In genomic region chr1:7429290-7429689, GRCh38 we compare ENCODE assay signal across 30 cellular contexts.
"Had no signal": no experiment of that assay in that cellular context is flagged by ENCODE, and none has a peak within 500 bp of the region (broad histone marks: within the 10 kb centered on the region; RNA-seq: fewer than 3 reads in every experiment).

No MANE protein-coding gene starts in this region.

- H3K4me3 ChIP-seq: neural progenitor cell, ovary, psoas muscle, skin epidermis, smooth muscle cell, spleen, suprapubic skin, testis, tibial artery, transverse colon, upper lobe of right lung, vagina had no signal

- H3K27ac ChIP-seq: neural progenitor cell, ovary, parathyroid adenoma, psoas muscle, skin epidermis, spleen, suprapubic skin, testis, tibial artery, transverse colon, upper lobe of right lung, vagina had no signal

- H3K27me3 ChIP-seq: neural progenitor cell, ovary, spleen, suprapubic skin, testis, transverse colon, upper lobe of right lung, vagina had no signal

- H3K4me1 ChIP-seq: parathyroid adenoma, psoas muscle, suprapubic skin, testis, tibial artery, transverse colon, upper lobe of right lung had no signal

- H3K27ac Mint-ChIP-seq: naive thymus-derived CD4-positive, alpha-beta T cell; nephron; neural progenitor cell; progenitor cell of endocrine pancreas; stimulated activated memory B cell treated with anti-CD40 and anti-IgM and Interleukin-4, amounts not matched to agents 10 μg/mL and 1 μg/mL and 100 μg/mL, for 72 hours; stimulated activated naive CD8-positive, alpha-beta T cell treated with anti-CD3 and anti-CD28 coated beads, Interleukin-15, amount 100 ng/mL, for 72 hours; type B pancreatic cell had no signal

- H3K4me3 Mint-ChIP-seq: naive thymus-derived CD4-positive, alpha-beta T cell; nephron; neural progenitor cell; stimulated activated memory B cell treated with anti-CD40 and anti-IgM and Interleukin-4, amounts not matched to agents 10 μg/mL and 1 μg/mL and 100 μg/mL, for 72 hours; stimulated activated naive CD8-positive, alpha-beta T cell treated with anti-CD3 and anti-CD28 coated beads, Interleukin-15, amount 100 ng/mL, for 72 hours; type B pancreatic cell had no signal

- H3K79me2 ChIP-seq: parathyroid adenoma had no signal

- ATAC-seq: naive thymus-derived CD4-positive, alpha-beta T cell; psoas muscle; right cardiac atrium; sciatic nerve; stimulated activated memory B cell treated with anti-CD40 and anti-IgM and Interleukin-4, amounts not matched to agents 10 μg/mL and 1 μg/mL and 100 μg/mL, for 72 hours; stimulated activated naive CD8-positive, alpha-beta T cell treated with anti-CD3 and anti-CD28 coated beads, Interleukin-15, amount 100 ng/mL, for 72 hours; stimulated activated naive CD8-positive, alpha-beta T cell treated with anti-CD3 and anti-CD28 coated beads, Interleukin-15, Interleukin-2, amounts not matched to agents 100 U/mL and 50 U/mL, for 24 hours; upper lobe of right lung had no signal

- H3K9me3 Mint-ChIP-seq: nephron; neural progenitor cell; stimulated activated naive CD8-positive, alpha-beta T cell treated with anti-CD3 and anti-CD28 coated beads, Interleukin-15, amount 100 ng/mL, for 72 hours; type B pancreatic cell had no signal

- H3K9ac ChIP-seq: neural progenitor cell, parathyroid adenoma had no signal

- H3K36me3 ChIP-seq: neural progenitor cell, ovary, spleen, suprapubic skin, tibial artery, transverse colon, upper lobe of right lung, vagina had no signal

- H3K36me3 Mint-ChIP-seq: naive thymus-derived CD4-positive, alpha-beta T cell; neural progenitor cell; stimulated activated memory B cell treated with anti-CD40 and anti-IgM and Interleukin-4, amounts not matched to agents 10 μg/mL and 1 μg/mL and 100 μg/mL, for 72 hours; type B pancreatic cell had no signal

- H3K27me3 Mint-ChIP-seq: stimulated activated memory B cell treated with anti-CD40 and anti-IgM and Interleukin-4, amounts not matched to agents 10 μg/mL and 1 μg/mL and 100 μg/mL, for 72 hours; stimulated activated naive CD8-positive, alpha-beta T cell treated with anti-CD3 and anti-CD28 coated beads, Interleukin-15, amount 100 ng/mL, for 72 hours; type B pancreatic cell had no signal

- H3K4me2 ChIP-seq: neural progenitor cell, smooth muscle cell had no signal

- H3K9me3 ChIP-seq: ovary, psoas muscle, suprapubic skin, testis, tibial artery, transverse colon, upper lobe of right lung, vagina had no signal

- DNase-seq: occipital lobe; ovary; psoas muscle; right cardiac atrium; stimulated activated CD4-positive, alpha-beta T cell treated with anti-CD3 and anti-CD28 coated beads, Interleukin-12 subunit alpha, Interleukin-12 subunit beta, amount 100 ng/mL, for 4 hours; stimulated activated CD4-positive, alpha-beta T cell treated with anti-CD3 and anti-CD28 coated beads, Interleukin-1b, Interleukin-23, amount 100 ng/mL, for 48 hours; stimulated activated CD4-positive, alpha-beta T cell treated with anti-CD3 and anti-CD28 coated beads, Interleukin-4, amount 100 ng/mL, for 1 hour; stimulated activated CD4-positive, alpha-beta T cell treated with anti-CD3 and anti-CD28 coated beads, Interleukin-4, amount 100 ng/mL, for 4 hours; stimulated activated CD8-positive, alpha-beta memory T cell treated with anti-CD3 and anti-CD28 coated beads, Interleukin-4, amount 100 ng/mL, for 48 hours; stimulated activated naive CD4-positive, alpha-beta T cell; stimulated activated naive CD8-positive, alpha-beta T cell treated with anti-CD3 and anti-CD28 coated beads, Interleukin-15, amount 100 ng/mL, for 72 hours; stimulated activated naive CD8-positive, alpha-beta T cell treated with anti-CD3 and anti-CD28 coated beads, Interleukin-15, Interleukin-2, amounts not matched to agents 100 U/mL and 50 U/mL, for 24 hours; substantia nigra; testis; tibial artery; transverse colon; upper lobe of right lung had no signal

- H2AFZ ChIP-seq: neural progenitor cell, parathyroid adenoma had no signal

- H3K4me1 Mint-ChIP-seq: naive thymus-derived CD4-positive, alpha-beta T cell; stimulated activated memory B cell treated with anti-CD40 and anti-IgM and Interleukin-4, amounts not matched to agents 10 μg/mL and 1 μg/mL and 100 μg/mL, for 72 hours; stimulated activated naive CD8-positive, alpha-beta T cell treated with anti-CD3 and anti-CD28 coated beads, Interleukin-15, amount 100 ng/mL, for 72 hours had no signal
